ENCODE assay signal across 8 cellular contexts in genomic region chr7:112789453-112789823, GRCh38. TPM values are rescaled to one million over a fixed set of nuclear protein-coding genes. Genes with fewer than 3 reads are reported as not detected.
DNase-seq lines count a peak whose midpoint lies in the region; ATAC-seq, FAIRE-seq and TF ChIP-seq lines count a peak whose summit lies in the region.

No MANE protein-coding gene starts in this region.

- H3K9ac ChIP-seq in mammary epithelial cell (ENCODE audit: insufficient read depth, low read length), result peak overlapping the region; percentile 72

- CTCF ChIA-PET in mammary epithelial cell (lab: Charles Lee; ENCODE audit: low non-redundant PET), result interaction anchor here (0.7 kb wide), 1 partner anchor 293 kb away, joined by 3 read pairs; no protein-coding TSS in a partner anchor

- H3K4me2 ChIP-seq in mammary epithelial cell (ENCODE audit: insufficient read depth, low read depth, low read length), result peak overlapping the region; percentile 97

- H3K36me3 ChIP-seq in mammary epithelial cell (ENCODE audit: insufficient read depth, low read length) (peaks cover 2% of the 10 kb centered on the region), mucosa of descending colon (ENCODE audit: low read depth) (no peaks in the 10 kb centered on the region)

- H3K9me3 ChIP-seq in mammary epithelial cell (replicated peaks; ENCODE audit: insufficient read depth, low read length) (no peaks in the 10 kb centered on the region), mucosa of descending colon (no peaks in the 10 kb centered on the region)

- peak overlapping the region; percentile 97 for H2AFZ ChIP-seq in mammary epithelial cell (ENCODE audit: low read depth, low read length)

- FAIRE-seq in RCC 7860 (lab: Jason Lieb, UNC), result no peak

- H3K27me3 ChIP-seq in mammary epithelial cell (ENCODE audit: insufficient read depth, low read length), result no peaks in the 10 kb centered on the region

- H4K20me1 ChIP-seq in mammary epithelial cell (ENCODE audit: insufficient read depth, low read length), result no peaks in the 10 kb centered on the region

- H3K4me1 ChIP-seq in mammary epithelial cell (ENCODE audit: insufficient read depth, low read length) (peaks cover 16% of the 10 kb centered on the region), mucosa of descending colon (ENCODE audit: low read depth) (no peaks in the 10 kb centered on the region)

- TSS peak; percentile 55 for BruUV-seq in mammary epithelial cell (replicated peaks; lab: Mats Ljungman, UMichigan)

- peak overlapping the region; percentile 53 for H3K27ac ChIP-seq in mammary epithelial cell (ENCODE audit: insufficient read depth, low read depth, low read length)

- H3K4me3 ChIP-seq in AG10803 (ENCODE audit: low read length), result peak overlapping the region; percentile 96
- H3K4me3 ChIP-seq in mammary epithelial cell (replicated peaks in 1 of 3; ENCODE audit: insufficient read depth in 1 of 3, low read depth in 2 of 3, low read length in 3 of 3), result peak overlapping the region; percentile 56 to 90 (median 69)
- H3K4me3 ChIP-seq in mucosa of descending colon, result peak overlapping the region; percentile 78

- intact Hi-C loops in mammary epithelial cell (cut with micrococcal nuclease), result loop anchor here (10.0 kb wide), 1 partner anchor 125 kb away; no protein-coding TSS in a partner anchor
- intact Hi-C loops in mucosa of descending colon (cut with DNase I, micrococcal nuclease), result no loop called here

- dilution Hi-C loops in mammary epithelial cell (cut with HindIII; ENCODE audit: low sequenced_read_pairs), result no loop called here

- in situ Hi-C loops in mammary epithelial cell (cut with MboI; ENCODE audit: low sequenced_read_pairs in 2 of 2), result no loop called here

- WGBS in mammary epithelial cell (ENCODE audit: low coverage, missing lambda C conversion rate), result 0% methylated on average over 2 of the region's 2 CpGs

- H3K79me2 ChIP-seq in mammary epithelial cell (ENCODE audit: insufficient read depth, low read length), result peaks cover 45% of the 10 kb centered on the region

- ATAC-seq in HG03095 (IDR thresholded peaks at IDR 0.05; ENCODE audit: unreplicated experiment) (peak; percentile 1), mucosa of descending colon (no peak), GM21390 (IDR thresholded peaks at IDR 0.05; ENCODE audit: unreplicated experiment) (no peak), HG02884 (IDR thresholded peaks at IDR 0.05; ENCODE audit: unreplicated experiment) (no peak), HG03108 (IDR thresholded peaks at IDR 0.05; ENCODE audit: unreplicated experiment) (no peak)

- no peak for TF ChIP-seq CTCF in AG10803 (conservative IDR thresholded peaks at IDR 0.05; ENCODE audit: low read length)
- no peak for TF ChIP-seq CTCF in mammary epithelial cell (conservative IDR thresholded peaks at IDR 0.05 in 1 of 2, IDR thresholded peaks at IDR 0.05 in 1 of 2; ENCODE audit: extremely low read depth in 1 of 2, insufficient read depth in 1 of 2, low read depth in 1 of 2, low read length in 2 of 2)
- TF ChIP-seq CTCF in mucosa of descending colon (IDR thresholded peaks at IDR 0.05), result no peak

- no peak for DNase-seq in AG10803 (ENCODE audit: low read depth)
- no peak for DNase-seq in mammary epithelial cell
- no peak for DNase-seq in mucosa of descending colon
- DNase-seq in RCC 7860 (ENCODE audit: low spot score), result no peak

RNA-seq across cellular contexts. Expression of gene TMEM168, which starts 0.8 kb away (rescaled TPM):
- total RNA-seq in mammary epithelial cell, result 10 to 100 TPM; 21.6 to 33.8 TPM
- 15.8 TPM for polyA plus RNA-seq in mammary epithelial cell
- 45.0 TPM for polyA minus RNA-seq in mammary epithelial cell
- total RNA-seq in mucosa of descending colon, result 10 to 100 TPM; 29.1 to 53.0 (median 46.2) TPM
